2 cellular contexts compared by ENCODE assay signal in genomic region chr2:36414307-36414706, GRCh38.
TF ChIP-seq lines count a peak whose summit lies in the region.

No MANE protein-coding gene starts in this region.

TF ChIP-seq in A549, 52 proteins besides CTCF, POLR2A, EP300 and RAD21:
- TF ChIP-seq POLR2AphosphoS2 (conservative IDR thresholded peaks at IDR 0.05; ENCODE audit: low read length) (peak; percentile 94), HOXA7 (CRISPR knock-in tag; IDR thresholded peaks at IDR 0.05) (peak; percentile 64; the same call in 1 of the 2 replicates), HEYL (CRISPR knock-in tag; IDR thresholded peaks at IDR 0.05) (no peak), TFCP2L1 (CRISPR knock-in tag; IDR thresholded peaks at IDR 0.05) (0 out of 2 replicates have a peak, but pooled peaks have one; percentile 40), MAZ (IDR thresholded peaks at IDR 0.05; ENCODE audit: borderline replicate concordance, low read depth, low read length) (no peak)
- TF ChIP-seq, protein P1, sequence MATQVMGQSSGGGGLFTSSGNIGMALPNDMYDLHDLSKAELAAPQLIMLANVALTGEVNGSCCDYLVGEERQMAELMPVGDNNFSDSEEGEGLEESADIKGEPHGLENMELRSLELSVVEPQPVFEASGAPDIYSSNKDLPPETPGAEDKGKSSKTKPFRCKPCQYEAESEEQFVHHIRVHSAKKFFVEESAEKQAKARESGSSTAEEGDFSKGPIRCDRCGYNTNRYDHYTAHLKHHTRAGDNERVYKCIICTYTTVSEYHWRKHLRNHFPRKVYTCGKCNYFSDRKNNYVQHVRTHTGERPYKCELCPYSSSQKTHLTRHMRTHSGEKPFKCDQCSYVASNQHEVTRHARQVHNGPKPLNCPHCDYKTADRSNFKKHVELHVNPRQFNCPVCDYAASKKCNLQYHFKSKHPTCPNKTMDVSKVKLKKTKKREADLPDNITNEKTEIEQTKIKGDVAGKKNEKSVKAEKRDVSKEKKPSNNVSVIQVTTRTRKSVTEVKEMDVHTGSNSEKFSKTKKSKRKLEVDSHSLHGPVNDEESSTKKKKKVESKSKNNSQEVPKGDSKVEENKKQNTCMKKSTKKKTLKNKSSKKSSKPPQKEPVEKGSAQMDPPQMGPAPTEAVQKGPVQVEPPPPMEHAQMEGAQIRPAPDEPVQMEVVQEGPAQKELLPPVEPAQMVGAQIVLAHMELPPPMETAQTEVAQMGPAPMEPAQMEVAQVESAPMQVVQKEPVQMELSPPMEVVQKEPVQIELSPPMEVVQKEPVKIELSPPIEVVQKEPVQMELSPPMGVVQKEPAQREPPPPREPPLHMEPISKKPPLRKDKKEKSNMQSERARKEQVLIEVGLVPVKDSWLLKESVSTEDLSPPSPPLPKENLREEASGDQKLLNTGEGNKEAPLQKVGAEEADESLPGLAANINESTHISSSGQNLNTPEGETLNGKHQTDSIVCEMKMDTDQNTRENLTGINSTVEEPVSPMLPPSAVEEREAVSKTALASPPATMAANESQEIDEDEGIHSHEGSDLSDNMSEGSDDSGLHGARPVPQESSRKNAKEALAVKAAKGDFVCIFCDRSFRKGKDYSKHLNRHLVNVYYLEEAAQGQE (IDR thresholded peaks at IDR 0.05): no peak

TF ChIP-seq in IMR-90, 13 proteins besides CTCF, POLR2A, EP300 and RAD21:
- TF ChIP-seq RFX5 (IDR thresholded peaks at IDR 0.05; ENCODE audit: low read depth, low read length) (no peak), RCOR1 (IDR thresholded peaks at IDR 0.05; ENCODE audit: insufficient replicate concordance, low read length) (no peak), NFE2L2 (IDR thresholded peaks at IDR 0.05; ENCODE audit: low read depth, low read length) (no peak), MXI1 (IDR thresholded peaks at IDR 0.05; ENCODE audit: borderline replicate concordance, low read depth, low read length) (no peak), MAZ (IDR thresholded peaks at IDR 0.05; ENCODE audit: borderline replicate concordance, low read depth, low read length) (no peak), CHD1 (IDR thresholded peaks at IDR 0.05; ENCODE audit: low read depth, low read length) (no peak), BHLHE40 (IDR thresholded peaks at IDR 0.05; ENCODE audit: low read depth, low read length) (no peak), CEBPB (IDR thresholded peaks at IDR 0.05; ENCODE audit: low read depth, low read length) (no peak), SMC3 (IDR thresholded peaks at IDR 0.05; ENCODE audit: low read depth, low read length) (no peak), USF2 (IDR thresholded peaks at IDR 0.05; ENCODE audit: low read depth, low read length) (no peak), FOS (IDR thresholded peaks at IDR 0.05; ENCODE audit: low read depth, low read length) (no peak), ELK1 (IDR thresholded peaks at IDR 0.05; ENCODE audit: borderline replicate concordance, low read depth, low read length) (no peak), MAFK (IDR thresholded peaks at IDR 0.05; ENCODE audit: low read depth, low read length) (no peak)
